2 cellular contexts compared by ENCODE assay signal in genomic region chr19:46862504-46862835, GRCh38.
TF ChIP-seq lines count a peak whose summit lies in the region.

No MANE protein-coding gene starts in this region.

TF ChIP-seq in H1, 55 proteins besides CTCF, POLR2A, EP300 and RAD21:
- TF ChIP-seq TAF1 (IDR thresholded peaks at IDR 0.05; ENCODE audit: low read depth, low read length) (no peak), GABPA (IDR thresholded peaks at IDR 0.05; ENCODE audit: borderline replicate concordance, insufficient read depth, low read length) (no peak), JUND (IDR thresholded peaks at IDR 0.05; ENCODE audit: low read length) (no peak), USF2 (IDR thresholded peaks at IDR 0.05; ENCODE audit: low read length) (no peak), CBX8 (IDR thresholded peaks at IDR 0.05; ENCODE audit: borderline replicate concordance, low read depth, low read length) (no peak), CHD2 (IDR thresholded peaks at IDR 0.05; ENCODE audit: low read length) (no peak), ZNF274 (IDR thresholded peaks at IDR 0.05; ENCODE audit: borderline replicate concordance, extremely low read depth, low read length) (no peak)

TF ChIP-seq in neural cell, 6 proteins besides CTCF, POLR2A, EP300 and RAD21 (continued from another document):
- TF ChIP-seq, protein P1, sequence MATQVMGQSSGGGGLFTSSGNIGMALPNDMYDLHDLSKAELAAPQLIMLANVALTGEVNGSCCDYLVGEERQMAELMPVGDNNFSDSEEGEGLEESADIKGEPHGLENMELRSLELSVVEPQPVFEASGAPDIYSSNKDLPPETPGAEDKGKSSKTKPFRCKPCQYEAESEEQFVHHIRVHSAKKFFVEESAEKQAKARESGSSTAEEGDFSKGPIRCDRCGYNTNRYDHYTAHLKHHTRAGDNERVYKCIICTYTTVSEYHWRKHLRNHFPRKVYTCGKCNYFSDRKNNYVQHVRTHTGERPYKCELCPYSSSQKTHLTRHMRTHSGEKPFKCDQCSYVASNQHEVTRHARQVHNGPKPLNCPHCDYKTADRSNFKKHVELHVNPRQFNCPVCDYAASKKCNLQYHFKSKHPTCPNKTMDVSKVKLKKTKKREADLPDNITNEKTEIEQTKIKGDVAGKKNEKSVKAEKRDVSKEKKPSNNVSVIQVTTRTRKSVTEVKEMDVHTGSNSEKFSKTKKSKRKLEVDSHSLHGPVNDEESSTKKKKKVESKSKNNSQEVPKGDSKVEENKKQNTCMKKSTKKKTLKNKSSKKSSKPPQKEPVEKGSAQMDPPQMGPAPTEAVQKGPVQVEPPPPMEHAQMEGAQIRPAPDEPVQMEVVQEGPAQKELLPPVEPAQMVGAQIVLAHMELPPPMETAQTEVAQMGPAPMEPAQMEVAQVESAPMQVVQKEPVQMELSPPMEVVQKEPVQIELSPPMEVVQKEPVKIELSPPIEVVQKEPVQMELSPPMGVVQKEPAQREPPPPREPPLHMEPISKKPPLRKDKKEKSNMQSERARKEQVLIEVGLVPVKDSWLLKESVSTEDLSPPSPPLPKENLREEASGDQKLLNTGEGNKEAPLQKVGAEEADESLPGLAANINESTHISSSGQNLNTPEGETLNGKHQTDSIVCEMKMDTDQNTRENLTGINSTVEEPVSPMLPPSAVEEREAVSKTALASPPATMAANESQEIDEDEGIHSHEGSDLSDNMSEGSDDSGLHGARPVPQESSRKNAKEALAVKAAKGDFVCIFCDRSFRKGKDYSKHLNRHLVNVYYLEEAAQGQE (IDR thresholded peaks at IDR 0.05; ENCODE audit: borderline replicate concordance), result no peak
- TF ChIP-seq TAF1 (IDR thresholded peaks at IDR 0.05; ENCODE audit: low read depth), result no peak
- no peak for TF ChIP-seq MXI1 (conservative IDR thresholded peaks at IDR 0.05; ENCODE audit: poor library complexity, severe bottlenecking)
- no peak for TF ChIP-seq EZH2 (IDR thresholded peaks at IDR 0.05; ENCODE audit: borderline replicate concordance, insufficient read depth, low read length, poor library complexity, severe bottlenecking)
- no peak for TF ChIP-seq POLR2AphosphoS5 (IDR thresholded peaks at IDR 0.05)
